9 cellular contexts compared by ENCODE assay signal in genomic region chr10:131063311-131063710, GRCh38.
"Had no signal": no experiment of that assay in that cellular context is flagged by ENCODE, and none has a peak within 500 bp of the region (broad histone marks: within the 10 kb centered on the region; RNA-seq: fewer than 3 reads in every experiment).

No MANE protein-coding gene starts in this region.

- DNase-seq: GM23248, GOT3, H9, HCEC 1CT, KBM-7 had no signal

- FAIRE-seq: H54, HepG2 had no signal

- H2AFZ ChIP-seq: GM23248 had no signal

- H3K4me2 ChIP-seq: KMS-11 had no signal

- H3K9ac ChIP-seq: GM23248, KMS-11 had no signal

- H3K4me3 ChIP-seq: GM23248 had no signal

- H3K27ac ChIP-seq: GM23248, HL-60, KMS-11 had no signal

- ATAC-seq: HepG2 had no signal
